Comparison of ENCODE assay signal across 9 cellular contexts in the genomic region with DNA sequence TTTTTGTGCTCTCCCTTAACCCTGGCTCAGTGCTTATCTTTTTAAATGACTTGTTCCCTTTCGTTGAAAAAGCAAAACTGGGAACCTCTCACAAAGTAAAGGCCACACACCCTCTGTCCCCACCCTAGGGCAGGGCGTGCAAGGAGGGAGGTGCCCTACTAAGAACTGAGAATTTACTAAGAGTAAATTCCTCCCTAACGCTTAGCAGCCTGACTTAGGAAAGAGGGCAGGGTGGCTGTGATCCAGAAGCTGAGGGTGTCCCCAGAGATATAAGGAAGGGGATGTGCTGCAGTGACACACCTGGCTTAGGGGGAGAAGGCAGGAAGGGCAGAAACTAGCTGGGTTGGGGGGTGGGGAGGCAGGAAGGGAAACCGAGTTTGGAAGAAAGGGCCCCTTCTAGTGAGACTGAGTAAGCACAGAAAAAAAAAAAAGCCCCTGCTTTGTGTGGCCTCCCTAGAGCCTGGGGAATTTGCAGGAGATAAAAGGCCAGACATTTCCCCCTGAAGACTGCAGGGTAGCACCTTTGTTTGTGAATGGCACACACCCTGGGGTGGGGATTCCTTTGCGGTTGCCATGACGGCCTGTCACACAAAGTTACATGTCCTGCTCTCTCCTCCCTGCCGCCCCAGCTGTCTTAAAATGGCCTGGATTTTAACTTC.
DNase-seq lines count a peak whose midpoint lies in the region; ATAC-seq and TF ChIP-seq lines count a peak whose summit lies in the region.
"Had no signal": no experiment of that assay in that cellular context is flagged by ENCODE, and none has a peak within 500 bp of the region (broad histone marks: within the 10 kb centered on the region; RNA-seq: fewer than 3 reads in every experiment).

No MANE protein-coding gene starts in this region.

- no peak for TF ChIP-seq CTCF in brain (conservative IDR thresholded peaks at IDR 0.05)

- DNase-seq in NK-92 (lab: John Stamatoyannopoulos, UW; ENCODE audit: unreplicated experiment), result no peak
- no peak for DNase-seq in NCI-H146 (lab: John Stamatoyannopoulos, UW)

- H3K4me1 ChIP-seq in muscle layer of duodenum (ENCODE audit: control insufficient read depth in 1 of 2, insufficient read depth in 2 of 2, low read length in 2 of 2), result no peaks in the 10 kb centered on the region

- H3K27ac ChIP-seq in muscle layer of duodenum (ENCODE audit: low read length), result peak overlapping the region; percentile 84

- ATAC-seq in GM18520 (IDR thresholded peaks at IDR 0.05; ENCODE audit: unreplicated experiment) (peak; percentile 48), HG03575 (IDR thresholded peaks at IDR 0.05; ENCODE audit: extremely low read depth, insufficient number of reproducible peaks, low FRiP score, unreplicated experiment) (peak; percentile 65), GM21619 (IDR thresholded peaks at IDR 0.05; ENCODE audit: unreplicated experiment) (no peak), HG03039 (IDR thresholded peaks at IDR 0.05; ENCODE audit: unreplicated experiment) (no peak)

- H3K9me3 ChIP-seq in muscle layer of duodenum (ENCODE audit: control insufficient read depth in 1 of 2, low read length in 2 of 2), result no peaks in the 10 kb centered on the region

- peaks cover 45% of the 10 kb centered on the region for H3K4me1 Mint-ChIP-seq in brain

- H3K4me3 ChIP-seq in muscle layer of duodenum (ENCODE audit: low read depth in 1 of 2, low read length in 2 of 2), result no peak overlapping the region
- H3K4me3 ChIP-seq: lung had no signal

- no peaks in the 10 kb centered on the region for H3K36me3 Mint-ChIP-seq in brain

- no peaks in the 10 kb centered on the region for H3K36me3 ChIP-seq in muscle layer of duodenum (ENCODE audit: control insufficient read depth in 1 of 2, insufficient read depth in 2 of 2, low read length in 2 of 2)

- peaks cover 4% of the 10 kb centered on the region for H3K27me3 Mint-ChIP-seq in brain

- H3K27me3 ChIP-seq in muscle layer of duodenum (ENCODE audit: low read depth, low read length), result no peaks in the 10 kb centered on the region

- H3K4me3 Mint-ChIP-seq in brain, result peak overlapping the region in 4 of 5 experiments; percentile 7 to 38 (median 22)

- H3K27ac Mint-ChIP-seq in brain, result peak overlapping the region in 4 of 5 experiments; percentile 32 to 84 (median 42)

- peaks cover 0 to 6% (median 0%) of the 10 kb centered on the region in 5 experiments for H3K9me3 Mint-ChIP-seq in brain

Comparison
In these comparisons a context has a peak if more than half of its experiments do, and no peak if none do; other contexts are left out.
1. ATAC-seq: peak in GM18520 (single experiment) and HG03575 (single experiment); none in GM21619 (single experiment) and HG03039 (single experiment).